Comparison of ENCODE assay signal across 14 cellular contexts in the genomic region with DNA sequence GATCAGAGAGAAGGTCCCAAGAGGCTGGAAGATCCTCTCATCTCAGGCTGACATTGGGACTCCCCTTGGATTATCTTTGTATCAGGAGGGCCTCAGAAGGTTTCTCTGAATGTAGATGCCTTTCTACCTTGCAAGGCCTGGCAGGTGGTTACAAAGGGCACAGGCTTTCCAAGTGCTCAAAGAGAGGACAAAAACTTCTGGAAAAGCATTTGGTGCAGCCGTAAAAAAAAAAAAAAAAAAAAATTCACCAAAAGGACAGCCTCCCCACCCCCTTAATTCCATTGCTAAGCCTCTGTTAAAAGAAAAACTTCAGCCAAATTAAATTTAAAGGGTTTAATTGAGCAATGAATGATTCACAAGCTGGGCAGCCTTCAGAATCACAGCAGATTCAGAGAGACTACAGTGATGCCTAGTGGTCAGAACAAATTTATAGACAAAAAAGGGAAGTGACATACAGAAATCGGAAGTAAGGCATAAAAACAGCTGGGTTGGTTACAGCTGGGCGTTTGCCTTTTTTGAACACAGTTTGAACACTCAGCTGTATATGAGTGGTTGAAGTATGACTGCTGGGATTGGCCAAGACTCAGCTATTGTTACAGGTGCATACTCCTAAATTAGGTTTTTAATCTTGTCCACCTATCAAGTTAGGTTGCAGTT. TPM values are rescaled to one million over a fixed set of nuclear protein-coding genes. Genes with fewer than 3 reads are reported as not detected.
A peak's percentile ranks its signal among the peaks of the same experiment; 100 is the strongest.
DNase-seq lines count a peak whose midpoint lies in the region; ATAC-seq and TF ChIP-seq lines count a peak whose summit lies in the region.
"Had no signal": no experiment of that assay in that cellular context is flagged by ENCODE, and none has a peak within 500 bp of the region (broad histone marks: within the 10 kb centered on the region; RNA-seq: fewer than 3 reads in every experiment).

No MANE protein-coding gene starts in this region.

- CTCF ChIA-PET in activated CD4-positive, alpha-beta T cell treated with anti-CD3 and anti-CD28 coated beads for 36 hours (lab: Charles Lee) = interaction anchor here (0.6 kb wide), 1 partner anchor 48 kb away, joined by 3 read pairs; no protein-coding TSS in a partner anchor

- H3K79me2 ChIP-seq in OCI-LY1 (ENCODE audit: insufficient read depth, low read length) = no peaks in the 10 kb centered on the region

- no peak overlapping the region for H3K27ac Mint-ChIP-seq in activated CD4-positive, alpha-beta T cell treated with anti-CD3 and anti-CD28 coated beads for 36 hours
- H3K27ac Mint-ChIP-seq: activated naive CD8-positive, alpha-beta T cell had no signal

- H3K9me2 ChIP-seq in OCI-LY1 (ENCODE audit: low read depth, low read length) = no peaks in the 10 kb centered on the region

- H3K4me2 ChIP-seq in OCI-LY1 (ENCODE audit: low read length) = no peak overlapping the region

- H3K27me3 Mint-ChIP-seq in activated CD4-positive, alpha-beta T cell treated with anti-CD3 and anti-CD28 coated beads for 36 hours = no peaks in the 10 kb centered on the region
- H3K27me3 Mint-ChIP-seq: activated naive CD8-positive, alpha-beta T cell had no signal

- POLR2A ChIA-PET in activated CD4-positive, alpha-beta T cell treated with anti-CD3 and anti-CD28 coated beads for 36 hours (lab: Charles Lee) = no interaction called here

- no peaks in the 10 kb centered on the region for H3K27me3 ChIP-seq in OCI-LY1 (ENCODE audit: insufficient read depth, low read length)

- H3K9me3 Mint-ChIP-seq in activated CD4-positive, alpha-beta T cell treated with anti-CD3 and anti-CD28 coated beads for 36 hours (ENCODE audit: low read depth) = peaks cover 17% of the 10 kb centered on the region

- no peak for TF ChIP-seq CTCF in OCI-LY1 (IDR thresholded peaks at IDR 0.05; ENCODE audit: low read length)

- no peaks in the 10 kb centered on the region for H3K36me3 ChIP-seq in OCI-LY1 (ENCODE audit: insufficient read depth, low read length)

- H3K4me1 ChIP-seq in OCI-LY1 (ENCODE audit: insufficient read depth, low read length, severe bottlenecking) = peaks cover 14% of the 10 kb centered on the region

- H2AFZ ChIP-seq in OCI-LY1 (ENCODE audit: low read length) = no peak overlapping the region

- H3K9me3 ChIP-seq in OCI-LY1 (ENCODE audit: low read length) = peaks cover 19% of the 10 kb centered on the region

- no peak overlapping the region for H3K4me3 Mint-ChIP-seq in activated CD4-positive, alpha-beta T cell treated with anti-CD3 and anti-CD28 coated beads for 36 hours
- H3K4me3 Mint-ChIP-seq: activated naive CD8-positive, alpha-beta T cell; neural crest cell had no signal

- DNase-seq in midbrain (lab: John Stamatoyannopoulos, UW) (peak; percentile 3), KG1 (lab: John Stamatoyannopoulos, UW) (no peak)
- no peak for DNase-seq in activated effector memory CD4-positive, alpha-beta T cell treated with anti-CD3 and anti-CD28 coated beads, Interleukin-2, amount 50 U/mL, for 16 hours
- DNase-seq in activated CD4-positive, alpha-beta T cell treated with anti-CD3 and anti-CD28 coated beads for 36 hours = no peak
- DNase-seq: activated CD4-positive, alpha-beta T cell treated with anti-CD3 and anti-CD28 coated beads for 4 hours; DND-41; effector CD8-positive, alpha-beta T cell; NCI-H69 had no signal

- peaks cover 5% of the 10 kb centered on the region for H3K36me3 Mint-ChIP-seq in activated CD4-positive, alpha-beta T cell treated with anti-CD3 and anti-CD28 coated beads for 36 hours (ENCODE audit: low read depth)

- H3K9ac ChIP-seq in OCI-LY1 (ENCODE audit: low read length) = no peak overlapping the region

- H3K27ac ChIP-seq in OCI-LY1 (ENCODE audit: low read depth, low read length, poor library complexity, severe bottlenecking) = peak overlapping the region; percentile 44

- intact Hi-C loops in activated CD4-positive, alpha-beta T cell treated with anti-CD3 and anti-CD28 coated beads for 36 hours (cut with DNase I, micrococcal nuclease) = no loop called here

- H4K20me1 ChIP-seq in OCI-LY1 (ENCODE audit: insufficient read depth, low read length) = no peaks in the 10 kb centered on the region

- no peak overlapping the region for H3K4me3 ChIP-seq in OCI-LY1 (ENCODE audit: low read depth, low read length, poor library complexity, severe bottlenecking)

- ATAC-seq in GM18519 (IDR thresholded peaks at IDR 0.05; ENCODE audit: low FRiP score, unreplicated experiment) = peak; percentile 61
- peak; percentile 78 for ATAC-seq in HG02938 (IDR thresholded peaks at IDR 0.05; ENCODE audit: unreplicated experiment)
- no peak for ATAC-seq in HG02759 (IDR thresholded peaks at IDR 0.05; ENCODE audit: unreplicated experiment)
- ATAC-seq in activated CD4-positive, alpha-beta T cell treated with anti-CD3 and anti-CD28 coated beads for 36 hours = no peak

- H3K4me1 Mint-ChIP-seq in activated CD4-positive, alpha-beta T cell treated with anti-CD3 and anti-CD28 coated beads for 36 hours = no peaks in the 10 kb centered on the region
- H3K4me1 Mint-ChIP-seq: neural crest cell had no signal

- H3F3A ChIP-seq in OCI-LY1 (ENCODE audit: insufficient read depth, low read length) = no peaks in the 10 kb centered on the region

RNA-seq across cellular contexts. Expression of a gene that starts 42.5 kb away (rescaled TPM):
- total RNA-seq in activated CD4-positive, alpha-beta T cell treated with anti-CD3 and anti-CD28 coated beads for 36 hours = under 1 TPM; 0.07 to 0.14 TPM

Comparison
In these comparisons a context has a peak if more than half of its experiments do, and no peak if none do; other contexts are left out.
1. ATAC-seq: peak in GM18519 (single experiment) and HG02938 (single experiment); none in HG02759 (single experiment) and activated CD4-positive, alpha-beta T cell treated with anti-CD3 and anti-CD28 coated beads for 36 hours (single experiment).